In the genomic region with DNA sequence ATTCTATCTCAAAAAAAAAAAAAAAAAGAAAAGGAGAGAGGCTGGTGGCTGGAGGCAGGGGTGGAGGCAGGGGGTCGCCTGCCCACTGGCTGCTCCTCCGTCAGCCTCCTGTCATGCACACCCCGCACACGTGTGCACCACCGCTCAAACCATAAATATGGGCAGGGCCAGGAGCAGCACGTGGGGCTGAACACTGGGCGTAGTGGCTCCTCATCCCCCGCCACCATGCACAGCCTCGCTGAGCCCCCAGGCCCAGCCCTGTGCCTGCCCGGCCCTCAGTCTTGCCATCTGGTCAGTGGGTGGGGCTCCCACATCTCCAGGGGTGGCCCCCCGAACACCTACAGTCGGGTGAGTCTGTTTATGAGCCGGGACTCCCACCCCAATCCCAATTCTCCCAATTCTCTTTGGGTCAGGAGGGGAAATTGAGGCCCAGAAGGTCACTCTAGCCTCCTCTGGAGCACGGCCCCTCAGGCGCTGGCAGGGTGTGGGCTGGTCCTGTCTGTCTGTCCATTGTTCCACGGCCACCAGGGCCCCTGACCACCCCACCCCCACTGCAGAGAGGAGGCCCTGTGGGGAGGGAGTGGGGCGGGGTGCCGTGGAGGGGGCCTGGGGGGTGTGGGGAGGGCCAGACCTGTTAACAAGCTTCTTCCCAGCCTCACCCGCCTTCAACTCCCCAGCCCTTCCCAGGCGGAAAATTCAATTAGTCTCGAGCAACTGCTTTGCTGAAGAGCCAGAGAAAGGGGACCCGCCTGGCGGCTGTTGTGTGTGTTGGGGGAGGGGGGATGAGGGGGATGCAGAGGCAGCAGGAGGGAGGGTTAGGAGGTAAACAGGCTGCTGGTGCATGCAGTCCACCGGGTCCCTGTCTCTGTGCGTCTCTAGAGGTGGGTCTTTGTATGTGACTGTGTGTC, we compare ENCODE assay signal across 18 cellular contexts. TPM values are rescaled to one million over a fixed set of nuclear protein-coding genes. Genes with fewer than 3 reads are reported as not detected.
A peak's percentile ranks its signal among the peaks of the same experiment; 100 is the strongest.
DNase-seq lines count a peak whose midpoint lies in the region.
"Had no signal": no experiment of that assay in that cellular context is flagged by ENCODE, and none has a peak within 500 bp of the region (broad histone marks: within the 10 kb centered on the region; RNA-seq: fewer than 3 reads in every experiment).

No MANE protein-coding gene starts in this region.

- in situ Hi-C loops in G401 (cut with HindIII; ENCODE audit: low sequenced_read_pairs): no loop called here

- DNase-seq in ELF-1 (ENCODE audit: low read depth, low spot score): peak; percentile 73
- DNase-seq in NCI-H1694 treated with DMSO at 0.1 percent for 48 hours (lab: John Stamatoyannopoulos, UW): peak; percentile 91
- DNase-seq in astrocyte of the hippocampus (ENCODE audit: low read depth, low spot score): peak; percentile 52
- DNase-seq in midbrain (lab: John Stamatoyannopoulos, UW): peak; percentile 14
- no peak for DNase-seq in amniotic stem cell (lab: John Stamatoyannopoulos, UW)
- no peak for DNase-seq in SIG-M5 treated with dmso at 0.1 percent for 504 hours (lab: John Stamatoyannopoulos, UW; ENCODE audit: unreplicated experiment)
- DNase-seq in G401 (ENCODE audit: low spot score): no peak
- DNase-seq: activated T-cell treated with anti-CD3 and anti-CD28 coated beads, Interleukin-2, amount 50 U/mL, for 24 hours; brain microvascular endothelial cell; HCEC 1CT; IMR-90; MM.1S; OCI-M1; stimulated activated CD4-positive, alpha-beta T cell treated with anti-CD3 and anti-CD28 coated beads, Interleukin-4, amount 100 ng/mL, for 4 hours had no signal

RNA-seq across cellular contexts. Expression of gene GRIFIN, which starts 19.5 kb away (rescaled TPM):
- not detected in 2 replicates for total RNA-seq in G401 (2014; rRNA removed; shearing (Covaris generic))
- total RNA-seq: esophagus muscularis mucosa, glomerular endothelial cell, IMR-90, omental fat pad, skeletal muscle tissue had no signal

RNA-seq across cellular contexts. Expression of gene LFNG, which starts 23.9 kb away (rescaled TPM):
- 3.4 and 5.6 TPM in 2 replicates for total RNA-seq in G401 (2014; rRNA removed; shearing (Covaris generic))

RNA-seq across cellular contexts. Expression of gene BRAT1, which starts 59.7 kb away (rescaled TPM):
- total RNA-seq in G401 (2014; rRNA removed; shearing (Covaris generic)): 87.3 and 104 TPM in 2 replicates

Comparison
In these comparisons a context has a peak if more than half of its experiments do, and no peak if none do; other contexts are left out.
1. DNase-seq: peak in ELF-1 (single experiment), NCI-H1694 treated with DMSO at 0.1 percent for 48 hours (single experiment), astrocyte of the hippocampus (single experiment) and midbrain (single experiment); none in amniotic stem cell (single experiment), SIG-M5 treated with dmso at 0.1 percent for 504 hours (single experiment) and G401 (single experiment).